In the genomic region with DNA sequence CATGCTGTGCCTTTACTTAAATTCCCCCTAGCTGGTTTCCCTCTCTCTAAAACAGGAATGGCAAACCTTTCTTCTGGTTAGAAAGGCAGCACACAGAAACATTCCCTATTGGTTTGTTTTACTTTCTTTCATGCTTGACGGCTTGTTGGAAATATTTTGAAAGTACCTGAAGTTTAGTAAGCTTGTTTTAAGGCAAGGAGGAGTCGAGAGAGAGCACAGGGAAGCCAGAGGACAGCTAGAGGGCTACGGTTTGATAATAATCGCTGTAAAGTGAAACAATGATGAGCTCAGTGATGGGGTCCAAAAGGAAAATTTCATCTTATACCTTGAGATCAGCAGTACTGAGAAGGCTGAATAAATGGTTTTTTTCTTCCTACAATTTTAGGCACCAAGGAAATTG, we compare ENCODE assay signal across 24 cellular contexts.
DNase-seq lines count a peak whose midpoint lies in the region; ATAC-seq and TF ChIP-seq lines count a peak whose summit lies in the region.
"Had no signal": no experiment of that assay in that cellular context is flagged by ENCODE, and none has a peak within 500 bp of the region (broad histone marks: within the 10 kb centered on the region; RNA-seq: fewer than 3 reads in every experiment).

No MANE protein-coding gene starts in this region.

- H3K4me3 ChIP-seq in MM.1S (ENCODE audit: low read length) (no peak overlapping the region), hepatocyte (no peak overlapping the region), parathyroid adenoma (ENCODE audit: low read depth, low read length) (peak overlapping the region; percentile 13), upper lobe of right lung (no peak overlapping the region)

- H3K27me3 Mint-ChIP-seq in activated naive CD4-positive, alpha-beta T cell treated with anti-CD3 and anti-CD28 coated beads for 36 hours (ENCODE audit: low read depth): no peaks in the 10 kb centered on the region
- H3K27me3 Mint-ChIP-seq: B cell; CD8-positive, alpha-beta memory T cell had no signal

- DNase-seq in MM.1S: no peak
- DNase-seq in hepatocyte (ENCODE audit: low spot score): no peak
- no peak for DNase-seq in upper lobe of right lung
- no peak for DNase-seq in midbrain (lab: John Stamatoyannopoulos, UW)
- no peak for DNase-seq in activated naive CD4-positive, alpha-beta T cell treated with anti-CD3 and anti-CD28 coated beads for 36 hours
- DNase-seq: CD8-positive, alpha-beta memory T cell; DMS79 treated with DMSO at 0.1 percent for 48 hours; GF-D8; H7; NCI-H1092; NCI-H1417 treated with DMSO at 0.1 percent for 48 hours; NCI-H1694 treated with DMSO at 0.1 percent for 48 hours; NCI-H2081; NCI-H226; NCI-H510A; NCI-H69; SHP77 treated with DMSO at 0.1 percent for 48 hours had no signal

- ATAC-seq in upper lobe of right lung: no peak
- no peak for ATAC-seq in HG02852 (IDR thresholded peaks at IDR 0.05; ENCODE audit: unreplicated experiment)
- no peak for ATAC-seq in HG02870 (IDR thresholded peaks at IDR 0.05; ENCODE audit: unreplicated experiment)
- ATAC-seq: Panc1 had no signal

- H2AFZ ChIP-seq in MM.1S (ENCODE audit: low read length) (peak overlapping the region; percentile 53), hepatocyte (no peak overlapping the region), parathyroid adenoma (peak overlapping the region; percentile 58)

- H3K4me3 Mint-ChIP-seq in activated naive CD4-positive, alpha-beta T cell treated with anti-CD3 and anti-CD28 coated beads for 36 hours: no peak overlapping the region
- H3K4me3 Mint-ChIP-seq: B cell; CD8-positive, alpha-beta memory T cell had no signal

- 78% methylated on average over 4 of the region's 4 CpGs for WGBS in hepatocyte (ENCODE audit: low lambda C conversion rate, missing lambda C conversion rate)

- H3K4me1 ChIP-seq in MM.1S (ENCODE audit: low read length): no peaks in the 10 kb centered on the region
- H3K4me1 ChIP-seq in hepatocyte (ENCODE audit: insufficient read depth): no peaks in the 10 kb centered on the region
- peaks cover 27% of the 10 kb centered on the region for H3K4me1 ChIP-seq in parathyroid adenoma
- peaks cover 13% of the 10 kb centered on the region for H3K4me1 ChIP-seq in upper lobe of right lung

- no peaks in the 10 kb centered on the region for H3K36me3 Mint-ChIP-seq in activated naive CD4-positive, alpha-beta T cell treated with anti-CD3 and anti-CD28 coated beads for 36 hours (ENCODE audit: low read depth)

- no peaks in the 10 kb centered on the region for H3K9me3 Mint-ChIP-seq in activated naive CD4-positive, alpha-beta T cell treated with anti-CD3 and anti-CD28 coated beads for 36 hours
- H3K9me3 Mint-ChIP-seq: CD8-positive, alpha-beta memory T cell had no signal

- H3K9me3 ChIP-seq in MM.1S (replicated peaks; ENCODE audit: insufficient read depth, low read length): no peaks in the 10 kb centered on the region
- no peaks in the 10 kb centered on the region for H3K9me3 ChIP-seq in hepatocyte (ENCODE audit: low read depth)
- no peaks in the 10 kb centered on the region for H3K9me3 ChIP-seq in parathyroid adenoma (ENCODE audit: control insufficient read depth, low read length)
- no peaks in the 10 kb centered on the region for H3K9me3 ChIP-seq in upper lobe of right lung

- H4K20me1 ChIP-seq in MM.1S (ENCODE audit: insufficient read depth, low read length) (no peaks in the 10 kb centered on the region), hepatocyte (ENCODE audit: insufficient read depth, poor library complexity, severe bottlenecking) (no peaks in the 10 kb centered on the region)

- no peak overlapping the region for H3K27ac Mint-ChIP-seq in activated naive CD4-positive, alpha-beta T cell treated with anti-CD3 and anti-CD28 coated beads for 36 hours
- H3K27ac Mint-ChIP-seq: B cell had no signal

- H3K4me2 ChIP-seq in MM.1S (ENCODE audit: low read depth, low read length): peak overlapping the region; percentile 41; the same call in 1 of the 2 replicates
- no peak overlapping the region for H3K4me2 ChIP-seq in hepatocyte
- H3K4me2 ChIP-seq in parathyroid adenoma (ENCODE audit: low read length): peak overlapping the region; percentile 48

- no peaks in the 10 kb centered on the region for H3K79me2 ChIP-seq in MM.1S (ENCODE audit: low read length)
- no peaks in the 10 kb centered on the region for H3K79me2 ChIP-seq in hepatocyte
- no peaks in the 10 kb centered on the region for H3K79me2 ChIP-seq in parathyroid adenoma

- H3K9me2 ChIP-seq in MM.1S (replicated peaks; ENCODE audit: insufficient read depth, low read length) (no peaks in the 10 kb centered on the region), hepatocyte (replicated peaks; ENCODE audit: insufficient read depth) (no peaks in the 10 kb centered on the region)

- CTCF ChIA-PET in activated naive CD4-positive, alpha-beta T cell treated with anti-CD3 and anti-CD28 coated beads for 36 hours (lab: Charles Lee): no interaction called here

- intact Hi-C loops in upper lobe of right lung (cut with DNase I): no loop called here
- intact Hi-C loops in activated naive CD4-positive, alpha-beta T cell treated with anti-CD3 and anti-CD28 coated beads for 36 hours (cut with micrococcal nuclease): no loop called here

- TF ChIP-seq CTCF in MM.1S (IDR thresholded peaks at IDR 0.05; ENCODE audit: low read length) (no peak), hepatocyte (IDR thresholded peaks at IDR 0.05; ENCODE audit: poor library complexity) (no peak), parathyroid adenoma (IDR thresholded peaks at IDR 0.05) (no peak), upper lobe of right lung (IDR thresholded peaks at IDR 0.05) (no peak)

- no peaks in the 10 kb centered on the region for H3K36me3 ChIP-seq in MM.1S (replicated peaks; ENCODE audit: insufficient read depth, low read length)
- no peaks in the 10 kb centered on the region for H3K36me3 ChIP-seq in hepatocyte (replicated peaks; ENCODE audit: insufficient read depth, low read depth)
- H3K36me3 ChIP-seq in parathyroid adenoma (ENCODE audit: control insufficient read depth, insufficient read depth, low read length): peaks cover 6% of the 10 kb centered on the region
- H3K36me3 ChIP-seq in upper lobe of right lung: no peaks in the 10 kb centered on the region

- H3K27me3 ChIP-seq in MM.1S (replicated peaks; ENCODE audit: insufficient read depth, low read length) (no peaks in the 10 kb centered on the region), hepatocyte (no peaks in the 10 kb centered on the region), parathyroid adenoma (ENCODE audit: control insufficient read depth, insufficient read depth, low read length) (no peaks in the 10 kb centered on the region), upper lobe of right lung (no peaks in the 10 kb centered on the region)

- no peaks in the 10 kb centered on the region for H3F3A ChIP-seq in MM.1S (ENCODE audit: insufficient read depth, low read length)

- H3K27ac ChIP-seq in MM.1S (ENCODE audit: low read length) (no peak overlapping the region), hepatocyte (peak overlapping the region; percentile 55), parathyroid adenoma (peak overlapping the region; percentile 92), upper lobe of right lung (peak overlapping the region; percentile 38)
- H3K27ac ChIP-seq: C4-2B, HL-60 had no signal

- no peaks in the 10 kb centered on the region for H3K4me1 Mint-ChIP-seq in activated naive CD4-positive, alpha-beta T cell treated with anti-CD3 and anti-CD28 coated beads for 36 hours (ENCODE audit: low read depth)
- H3K4me1 Mint-ChIP-seq: B cell; CD8-positive, alpha-beta memory T cell had no signal

- no peak overlapping the region for H3K9ac ChIP-seq in MM.1S (ENCODE audit: low read length)
- no peak overlapping the region for H3K9ac ChIP-seq in parathyroid adenoma
